Comparison of ENCODE assay signal across 14 cellular contexts in the genomic region with DNA sequence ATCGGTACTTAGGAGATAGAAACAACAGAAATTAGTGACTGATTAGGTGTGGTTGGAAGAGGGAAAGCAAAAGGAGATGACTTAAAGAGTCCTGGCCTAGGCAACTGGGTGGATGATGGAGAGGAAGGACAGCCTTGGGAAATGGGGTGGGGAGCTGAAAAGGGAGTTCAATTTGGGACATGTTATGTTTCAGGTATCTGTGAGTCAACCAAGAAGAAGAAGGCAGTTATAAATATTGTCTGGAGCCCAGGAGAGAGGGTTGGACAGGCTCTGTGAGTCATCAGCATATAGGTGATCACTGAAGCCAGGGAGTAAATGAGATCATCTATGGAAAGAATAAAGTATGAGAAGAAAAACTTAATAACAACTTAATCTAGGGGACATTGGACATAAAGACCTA.
"Had no signal": no experiment of that assay in that cellular context is flagged by ENCODE, and none has a peak within 500 bp of the region (broad histone marks: within the 10 kb centered on the region; RNA-seq: fewer than 3 reads in every experiment).

No MANE protein-coding gene starts in this region.

- H3K36me3 Mint-ChIP-seq: activated naive CD8-positive, alpha-beta T cell treated with anti-CD3 and anti-CD28 coated beads for 36 hours; memory B cell; natural killer cell treated with Interleukin-12 subunit alpha and Interleukin-12 subunit beta and Interleukin-15 and Interleukin-18, amount 100 ng/mL, for 72 hours; stimulated activated memory B cell treated with anti-CD40 and anti-IgM and Interleukin-4, amounts not matched to agents 10 μg/mL and 1 μg/mL and 100 μg/mL, for 72 hours had no signal

- H3K27me3 Mint-ChIP-seq: activated naive CD8-positive, alpha-beta T cell treated with anti-CD3 and anti-CD28 coated beads for 36 hours; memory B cell; natural killer cell treated with Interleukin-12 subunit alpha and Interleukin-12 subunit beta and Interleukin-15 and Interleukin-18, amount 100 ng/mL, for 72 hours; stimulated activated memory B cell treated with anti-CD40 and anti-IgM and Interleukin-4, amounts not matched to agents 10 μg/mL and 1 μg/mL and 100 μg/mL, for 72 hours had no signal

- H3K27ac Mint-ChIP-seq: activated naive CD8-positive, alpha-beta T cell treated with anti-CD3 and anti-CD28 coated beads for 36 hours; memory B cell; natural killer cell treated with Interleukin-12 subunit alpha and Interleukin-12 subunit beta and Interleukin-15 and Interleukin-18, amount 100 ng/mL, for 72 hours; stimulated activated memory B cell treated with anti-CD40 and anti-IgM and Interleukin-4, amounts not matched to agents 10 μg/mL and 1 μg/mL and 100 μg/mL, for 72 hours had no signal

- DNase-seq: activated CD4-positive, alpha-beta T cell treated with anti-CD3 and anti-CD28 coated beads, Interleukin-2, amount 50 U/mL, for 4 hours; activated CD4-positive, CD25-positive, alpha-beta regulatory T cell treated with anti-CD3 and anti-CD28 coated beads, Interleukin-2, amount 50 U/mL, for 72 hours; activated effector memory CD4-positive, alpha-beta T cell treated with anti-CD3 and anti-CD28 coated beads, Interleukin-2, amount 50 U/mL, for 16 hours; activated naive CD8-positive, alpha-beta T cell treated with anti-CD3 and anti-CD28 coated beads for 36 hours; activated T-cell treated with anti-CD3 and anti-CD28 coated beads, Interleukin-2, amount 50 U/mL, for 4 hours; anterior cingulate cortex; hypothalamus; nucleus accumbens; right lobe of liver; tibial artery had no signal

- H3K27ac ChIP-seq: right lobe of liver, tibial artery, vagina had no signal

- H3K4me3 Mint-ChIP-seq: activated naive CD8-positive, alpha-beta T cell treated with anti-CD3 and anti-CD28 coated beads for 36 hours; activated T-cell treated with anti-CD3 and anti-CD28 coated beads, Interleukin-2, amount 50 U/mL, for 4 hours; memory B cell; natural killer cell treated with Interleukin-12 subunit alpha and Interleukin-12 subunit beta and Interleukin-15 and Interleukin-18, amount 100 ng/mL, for 72 hours; stimulated activated memory B cell treated with anti-CD40 and anti-IgM and Interleukin-4, amounts not matched to agents 10 μg/mL and 1 μg/mL and 100 μg/mL, for 72 hours had no signal

- ATAC-seq: activated T-cell treated with anti-CD3 and anti-CD28 coated beads, Interleukin-2, amount 50 U/mL, for 4 hours; natural killer cell treated with Interleukin-12 subunit alpha and Interleukin-12 subunit beta and Interleukin-15 and Interleukin-18, amount 100 ng/mL, for 72 hours; right lobe of liver; stimulated activated memory B cell treated with anti-CD40 and anti-IgM and Interleukin-4, amounts not matched to agents 10 μg/mL and 1 μg/mL and 100 μg/mL, for 72 hours had no signal

- H3K9me3 Mint-ChIP-seq: activated T-cell treated with anti-CD3 and anti-CD28 coated beads, Interleukin-2, amount 50 U/mL, for 4 hours; natural killer cell treated with Interleukin-12 subunit alpha and Interleukin-12 subunit beta and Interleukin-15 and Interleukin-18, amount 100 ng/mL, for 72 hours had no signal

- H3K4me1 Mint-ChIP-seq: activated naive CD8-positive, alpha-beta T cell treated with anti-CD3 and anti-CD28 coated beads for 36 hours; memory B cell; stimulated activated memory B cell treated with anti-CD40 and anti-IgM and Interleukin-4, amounts not matched to agents 10 μg/mL and 1 μg/mL and 100 μg/mL, for 72 hours had no signal

- H3K4me3 ChIP-seq: right lobe of liver, tibial artery, vagina had no signal

- H3K36me3 ChIP-seq: right lobe of liver, tibial artery, vagina had no signal

- H3K4me1 ChIP-seq: right lobe of liver, vagina had no signal

- H3K9me3 ChIP-seq: right lobe of liver, tibial artery, vagina had no signal

- H3K27me3 ChIP-seq: right lobe of liver, tibial artery, vagina had no signal
